35 cellular contexts compared by ENCODE assay signal in genomic region chr2:148177559-148177958, GRCh38.
"Had no signal": no experiment of that assay in that cellular context is flagged by ENCODE, and none has a peak within 500 bp of the region (broad histone marks: within the 10 kb centered on the region; RNA-seq: fewer than 3 reads in every experiment).

No MANE protein-coding gene starts in this region.

- ATAC-seq: activated CD4-positive, CD25-positive, alpha-beta regulatory T cell treated with anti-CD3 and anti-CD28 coated beads, Interleukin-2, amount 50 U/mL, for 24 hours; activated CD8-positive, alpha-beta memory T cell treated with anti-CD3 and anti-CD28 coated beads, Interleukin-2, amount 10 ng/mL, durations not matched to agents 7 days and 5 days; activated CD8-positive, alpha-beta T cell treated with anti-CD3 and anti-CD28 coated beads, Interleukin-2, amount 10 ng/mL, durations not matched to agents 7 days and 5 days; activated naive CD8-positive, alpha-beta T cell treated with anti-CD3 and anti-CD28 coated beads, Interleukin-2, amount 50 U/mL, for 24 hours; body of pancreas; effector memory CD8-positive, alpha-beta T cell; foreskin keratinocyte; gastrocnemius medialis; heart left ventricle had no signal

- H3K27ac ChIP-seq: adrenal gland, body of pancreas, esophagus muscularis mucosa, foreskin keratinocyte, gastrocnemius medialis, heart left ventricle, WERI-Rb-1 had no signal

- H3K4me3 ChIP-seq: adrenal gland, body of pancreas, esophagus muscularis mucosa, gastrocnemius medialis, heart left ventricle had no signal

- H3K9me3 Mint-ChIP-seq: activated B cell treated with CpG ODN at 0.5 μM for 24 hours; activated CD4-positive, alpha-beta memory T cell treated with anti-CD3 and anti-CD28 coated beads for 36 hours; activated naive CD4-positive, alpha-beta T cell treated with anti-CD3 and anti-CD28 coated beads for 36 hours; activated naive CD4-positive, alpha-beta T cell treated with anti-CD3 and anti-CD28 coated beads, Interleukin-2, amount 50 U/mL, for 24 hours; activated naive CD8-positive, alpha-beta T cell treated with anti-CD3 and anti-CD28 coated beads for 36 hours; activated naive CD8-positive, alpha-beta T cell treated with anti-CD3 and anti-CD28 coated beads, Interleukin-2, amount 50 U/mL, for 24 hours; activated T-helper 1 cell treated with anti-CD3 and anti-CD28 coated beads, Interleukin-12 subunit alpha, Interleukin-12 subunit beta, Interleukin-2, Interleukin-4 antibody, amounts not matched to agents 30 ng/mL and 10 ng/mL and 1 ng/mL, durations not matched to agents 14 hours and 24 hours and 36 hours; activated T-helper 2 cell treated with anti-CD3 and anti-CD28 coated beads, Interferon-gamma antibody, Interleukin-2, Interleukin-4, amounts not matched to agents 10 μg/mL and 5 μg/mL and 100 μg/mL, durations not matched to agents 14 hours and 24 hours and 36 hours; effector memory CD8-positive, alpha-beta T cell had no signal

- H3K27ac Mint-ChIP-seq: activated B cell treated with CpG ODN at 0.5 μM for 24 hours; activated CD4-positive, alpha-beta memory T cell treated with anti-CD3 and anti-CD28 coated beads for 36 hours; activated CD8-positive, alpha-beta memory T cell treated with anti-CD3 and anti-CD28 coated beads, Interleukin-2, amount 10 ng/mL, durations not matched to agents 7 days and 5 days; activated CD8-positive, alpha-beta T cell treated with anti-CD3 and anti-CD28 coated beads, Interleukin-2, amount 10 ng/mL, durations not matched to agents 7 days and 5 days; activated naive CD4-positive, alpha-beta T cell treated with anti-CD3 and anti-CD28 coated beads for 36 hours; activated naive CD4-positive, alpha-beta T cell treated with anti-CD3 and anti-CD28 coated beads, Interleukin-2, amount 50 U/mL, for 24 hours; activated naive CD8-positive, alpha-beta T cell treated with anti-CD3 and anti-CD28 coated beads for 36 hours; activated naive CD8-positive, alpha-beta T cell treated with anti-CD3 and anti-CD28 coated beads, Interleukin-2, amount 50 U/mL, for 24 hours; activated T-helper 1 cell treated with anti-CD3 and anti-CD28 coated beads, Interleukin-12 subunit alpha, Interleukin-12 subunit beta, Interleukin-2, Interleukin-4 antibody, amounts not matched to agents 30 ng/mL and 10 ng/mL and 1 ng/mL, durations not matched to agents 14 hours and 24 hours and 36 hours; activated T-helper 2 cell treated with anti-CD3 and anti-CD28 coated beads, Interferon-gamma antibody, Interleukin-2, Interleukin-4, amounts not matched to agents 10 μg/mL and 5 μg/mL and 100 μg/mL, durations not matched to agents 14 hours and 24 hours and 36 hours; effector memory CD8-positive, alpha-beta T cell had no signal

- H3K4me1 ChIP-seq: adrenal gland, body of pancreas, esophagus muscularis mucosa, foreskin keratinocyte, gastrocnemius medialis, heart left ventricle had no signal

- DNase-seq: activated B cell treated with CpG ODN at 0.5 μM for 24 hours; activated CD4-positive, alpha-beta memory T cell treated with anti-CD3 and anti-CD28 coated beads for 36 hours; activated CD4-positive, alpha-beta T cell treated with anti-CD3 and anti-CD28 coated beads for 48 hours; activated CD4-positive, alpha-beta T cell treated with anti-CD3 and anti-CD28 coated beads, Interleukin-2, amount 50 U/mL, for 1 hour; activated CD8-positive, alpha-beta memory T cell treated with anti-CD3 and anti-CD28 coated beads, Interleukin-2, amount 10 ng/mL, durations not matched to agents 7 days and 5 days; activated CD8-positive, alpha-beta memory T cell treated with anti-CD3 and anti-CD28 coated beads, Interleukin-2, amount 50 U/mL, for 4 hours; activated CD8-positive, alpha-beta T cell treated with anti-CD3 and anti-CD28 coated beads, Interleukin-2, amount 10 ng/mL, durations not matched to agents 7 days and 5 days; activated effector memory CD4-positive, alpha-beta T cell treated with anti-CD3 and anti-CD28 coated beads, Interleukin-2, amount 50 U/mL, for 16 hours; activated naive CD4-positive, alpha-beta T cell treated with anti-CD3 and anti-CD28 coated beads for 36 hours; activated naive CD8-positive, alpha-beta T cell treated with anti-CD3 and anti-CD28 coated beads for 36 hours; activated naive CD8-positive, alpha-beta T cell treated with anti-CD3 and anti-CD28 coated beads, Interleukin-2, amount 50 U/mL, for 24 hours; activated T-cell treated with anti-CD3 and anti-CD28 coated beads, Interleukin-2, amount 50 U/mL, for 1 hour; activated T-cell treated with anti-CD3 and anti-CD28 coated beads, Interleukin-2, amount 50 U/mL, for 48 hours; adrenal gland; amygdala; aorta; body of pancreas; caudate nucleus; cortex of kidney; dermis blood vessel endothelial cell; effector CD4-positive, alpha-beta T cell; effector memory CD8-positive, alpha-beta T cell; foreskin keratinocyte; gastrocnemius medialis; glutamatergic neuron; heart left ventricle; hypothalamus; T1000; WERI-Rb-1 had no signal

- H3K4me1 Mint-ChIP-seq: activated B cell treated with CpG ODN at 0.5 μM for 24 hours; activated naive CD4-positive, alpha-beta T cell treated with anti-CD3 and anti-CD28 coated beads, Interleukin-2, amount 50 U/mL, for 24 hours; activated naive CD8-positive, alpha-beta T cell treated with anti-CD3 and anti-CD28 coated beads for 36 hours; activated naive CD8-positive, alpha-beta T cell treated with anti-CD3 and anti-CD28 coated beads, Interleukin-2, amount 50 U/mL, for 24 hours had no signal

- H3K9me3 ChIP-seq: adrenal gland, body of pancreas, esophagus muscularis mucosa, gastrocnemius medialis, heart left ventricle had no signal

- H3K36me3 ChIP-seq: adrenal gland, WERI-Rb-1 had no signal

- FAIRE-seq: colon had no signal

- H3K4me3 Mint-ChIP-seq: activated B cell treated with CpG ODN at 0.5 μM for 24 hours; activated CD4-positive, alpha-beta memory T cell treated with anti-CD3 and anti-CD28 coated beads for 36 hours; activated CD8-positive, alpha-beta memory T cell treated with anti-CD3 and anti-CD28 coated beads, Interleukin-2, amount 10 ng/mL, durations not matched to agents 7 days and 5 days; activated CD8-positive, alpha-beta T cell treated with anti-CD3 and anti-CD28 coated beads, Interleukin-2, amount 10 ng/mL, durations not matched to agents 7 days and 5 days; activated naive CD4-positive, alpha-beta T cell treated with anti-CD3 and anti-CD28 coated beads for 36 hours; activated naive CD4-positive, alpha-beta T cell treated with anti-CD3 and anti-CD28 coated beads, Interleukin-2, amount 50 U/mL, for 24 hours; activated naive CD8-positive, alpha-beta T cell treated with anti-CD3 and anti-CD28 coated beads for 36 hours; activated naive CD8-positive, alpha-beta T cell treated with anti-CD3 and anti-CD28 coated beads, Interleukin-2, amount 50 U/mL, for 24 hours; activated T-helper 1 cell treated with anti-CD3 and anti-CD28 coated beads, Interleukin-12 subunit alpha, Interleukin-12 subunit beta, Interleukin-2, Interleukin-4 antibody, amounts not matched to agents 30 ng/mL and 10 ng/mL and 1 ng/mL, durations not matched to agents 14 hours and 24 hours and 36 hours; effector memory CD8-positive, alpha-beta T cell had no signal

- H3K27me3 Mint-ChIP-seq: activated B cell treated with CpG ODN at 0.5 μM for 24 hours; activated CD4-positive, alpha-beta memory T cell treated with anti-CD3 and anti-CD28 coated beads for 36 hours; activated CD8-positive, alpha-beta memory T cell treated with anti-CD3 and anti-CD28 coated beads, Interleukin-2, amount 10 ng/mL, durations not matched to agents 7 days and 5 days; activated naive CD4-positive, alpha-beta T cell treated with anti-CD3 and anti-CD28 coated beads, Interleukin-2, amount 50 U/mL, for 24 hours; activated naive CD8-positive, alpha-beta T cell treated with anti-CD3 and anti-CD28 coated beads for 36 hours; activated naive CD8-positive, alpha-beta T cell treated with anti-CD3 and anti-CD28 coated beads, Interleukin-2, amount 50 U/mL, for 24 hours; effector memory CD8-positive, alpha-beta T cell had no signal

- H3K27me3 ChIP-seq: adrenal gland, body of pancreas, esophagus muscularis mucosa, foreskin keratinocyte, gastrocnemius medialis, heart left ventricle had no signal
